Comparison of ENCODE assay signal across 15 cellular contexts in genomic region chr4:109359040-109359646, GRCh38. TPM values are rescaled to one million over a fixed set of nuclear protein-coding genes. Genes with fewer than 3 reads are reported as not detected.
DNase-seq lines count a peak whose midpoint lies in the region; ATAC-seq and TF ChIP-seq lines count a peak whose summit lies in the region.
"Had no signal": no experiment of that assay in that cellular context is flagged by ENCODE, and none has a peak within 500 bp of the region (broad histone marks: within the 10 kb centered on the region; RNA-seq: fewer than 3 reads in every experiment).

No MANE protein-coding gene starts in this region.

- H3K79me2 ChIP-seq in OCI-LY7 (ENCODE audit: insufficient read depth, low read depth, low read length): no peaks in the 10 kb centered on the region

- H3K4me3 ChIP-seq in OCI-LY7 (ENCODE audit: low read depth, low read length, poor library complexity, severe bottlenecking) (no peak overlapping the region), thyroid gland (replicated peaks in 1 of 3) (no peak overlapping the region)
- H3K4me3 ChIP-seq: adrenal gland, right lobe of liver had no signal

- peak; percentile 77 for ATAC-seq in GM19043 (IDR thresholded peaks at IDR 0.05; ENCODE audit: low read depth, unreplicated experiment)
- peak; percentile 51 for ATAC-seq in HG02759 (IDR thresholded peaks at IDR 0.05; ENCODE audit: unreplicated experiment)
- no peak for ATAC-seq in HG03039 (IDR thresholded peaks at IDR 0.05; ENCODE audit: unreplicated experiment)
- ATAC-seq: left ventricle myocardium superior had no signal

- WGBS in thyroid gland, 2 donors: 53 to 68% methylated on average over 3 of the region's 3 CpGs

- H3K4me1 ChIP-seq in OCI-LY7 (ENCODE audit: insufficient read depth, low read length, poor library complexity, severe bottlenecking) (peaks cover 9% of the 10 kb centered on the region), thyroid gland (no peaks in the 10 kb centered on the region)
- H3K4me1 ChIP-seq: adrenal gland, right lobe of liver had no signal

- H3K9me2 ChIP-seq in OCI-LY7 (ENCODE audit: insufficient read depth, low read length): no peaks in the 10 kb centered on the region

- BruUV-seq in OCI-LY7 (replicated peaks; lab: Mats Ljungman, UMichigan): no TSS peak

- TF ChIP-seq POLR2A in thyroid gland (IDR thresholded peaks at IDR 0.05): no peak

- TF ChIP-seq CTCF in OCI-LY7 (conservative IDR thresholded peaks at IDR 0.05; ENCODE audit: low read length) (no peak), thyroid gland (IDR thresholded peaks at IDR 0.05) (no peak)

- no peaks in the 10 kb centered on the region for H3K9me3 ChIP-seq in OCI-LY7 (ENCODE audit: low read length)
- no peaks in the 10 kb centered on the region for H3K9me3 ChIP-seq in thyroid gland
- H3K9me3 ChIP-seq: adrenal gland, right lobe of liver had no signal

- DNase-seq in OCI-LY7 (ENCODE audit: low spot score) (peak; percentile 13), myocyte (ENCODE audit: low read depth) (peak; percentile 5), SIG-M5 treated with dmso at 0.1 percent for 504 hours (lab: John Stamatoyannopoulos, UW; ENCODE audit: unreplicated experiment) (no peak), thyroid gland (no peak), cerebellum (ENCODE audit: low spot score) (no peak)
- DNase-seq: adrenal gland; left ventricle myocardium superior; NK-92 treated with Interleukin-12 subunit alpha and Interleukin-12 subunit beta, amount 100 ng/mL, for 24 hours; right lobe of liver; stimulated activated CD8-positive, alpha-beta memory T cell treated with anti-CD3 and anti-CD28 coated beads, Interleukin-4, amount 100 ng/mL, for 48 hours; T1000 had no signal

- no peaks in the 10 kb centered on the region for H4K20me1 ChIP-seq in OCI-LY7 (ENCODE audit: insufficient read depth, low read length)

- no peak overlapping the region for H3K4me2 ChIP-seq in OCI-LY7 (ENCODE audit: low read length)

- peak overlapping the region; percentile 30; the same call in 1 of the 2 replicates for H2AFZ ChIP-seq in OCI-LY7 (ENCODE audit: low read length)

- CTCF ChIA-PET in OCI-LY7 (lab: Charles Lee; ENCODE audit: unreplicated experiment): no interaction called here

- POLR2A ChIA-PET in OCI-LY7 (lab: Charles Lee): interaction anchor here (0.6 to 1.0 kb wide), 2 partner anchors 10 to 168 kb away, joined by 3 to 4 read pairs; no protein-coding TSS in a partner anchor

- H3K36me3 ChIP-seq in OCI-LY7 (ENCODE audit: insufficient read depth, low read length) (no peaks in the 10 kb centered on the region), thyroid gland (no peaks in the 10 kb centered on the region)
- H3K36me3 ChIP-seq: adrenal gland, right lobe of liver had no signal

- H3K27ac ChIP-seq in OCI-LY7 (ENCODE audit: low read depth, low read length, poor library complexity, severe bottlenecking): no peak overlapping the region
- H3K27ac ChIP-seq in thyroid gland: no peak overlapping the region
- H3K27ac ChIP-seq: adrenal gland, right lobe of liver had no signal

- intact Hi-C loops in OCI-LY7 (cut with micrococcal nuclease; ENCODE audit: unreplicated experiment) (no loop called here), thyroid gland (cut with DNase I) (no loop called here)

- no peaks in the 10 kb centered on the region for H3K27me3 ChIP-seq in thyroid gland
- H3K27me3 ChIP-seq: adrenal gland, right lobe of liver had no signal

RNA-seq across cellular contexts. Expression of gene COL25A1, which starts 56.7 kb away (rescaled TPM):
- total RNA-seq in OCI-LY7 (2014; rRNA removed; shearing (Covaris generic)): not detected in 2 replicates
- total RNA-seq in OCI-LY7 (2022) (not detected in 2 replicates), myocyte (25.0 and 85.7 TPM in 2 replicates), thyroid gland (10 to 100 TPM in 1 of 4 donors, 1 to 10 TPM in 3; 5.5 to 21.0 (median 7.1) TPM), cerebellum (21.9 TPM)
- 3.3 TPM for polyA plus RNA-seq in myocyte (2012)
- polyA plus RNA-seq: IgD-negative memory B cell had no signal

Comparison
In these comparisons a context has a peak if more than half of its experiments do, and no peak if none do; other contexts are left out.
1. DNase-seq: peak in OCI-LY7 (single experiment) and myocyte (single experiment); none in SIG-M5 treated with dmso at 0.1 percent for 504 hours (single experiment), thyroid gland (0 of 2) and cerebellum (single experiment).
2. RNA of gene COL25A1, which starts 56.7 kb away (total RNA-seq): 25.0 to 85.7 TPM in myocyte, 21.9 TPM in cerebellum (single experiment) and 5.5 to 21.0 TPM in thyroid gland; not detected in OCI-LY7; every median in the first group is over 4 times any median in the second.